17 cellular contexts compared by ENCODE assay signal in genomic region chr3:109994853-109995252, GRCh38.
"Had no signal": no experiment of that assay in that cellular context is flagged by ENCODE, and none has a peak within 500 bp of the region (broad histone marks: within the 10 kb centered on the region; RNA-seq: fewer than 3 reads in every experiment).

No MANE protein-coding gene starts in this region.

- H3K27me3 Mint-ChIP-seq: naive thymus-derived CD4-positive, alpha-beta T cell; type B pancreatic cell had no signal

- H3K4me1 ChIP-seq: foreskin keratinocyte, heart left ventricle, uterus had no signal

- H3K27ac Mint-ChIP-seq: naive thymus-derived CD4-positive, alpha-beta T cell; type B pancreatic cell had no signal

- H3K4me3 ChIP-seq: heart left ventricle, lung, uterus had no signal

- DNase-seq: effector memory CD4-positive, alpha-beta T cell; erythroblast; heart left ventricle; hippocampal formation; left colon; left ventricle myocardium superior; naive thymus-derived CD4-positive, alpha-beta T cell; posterior cingulate gyrus; right cardiac atrium; small intestine; stimulated activated CD4-positive, alpha-beta T cell treated with anti-CD3 and anti-CD28 coated beads, Interleukin-12 subunit alpha, Interleukin-12 subunit beta, amount 100 ng/mL, for 4 hours; stimulated activated naive CD4-positive, alpha-beta T cell; uterus had no signal

- H3K9me3 ChIP-seq: neutrophil, uterus had no signal

- H3K36me3 Mint-ChIP-seq: naive thymus-derived CD4-positive, alpha-beta T cell; type B pancreatic cell had no signal

- H3K4me3 Mint-ChIP-seq: naive thymus-derived CD4-positive, alpha-beta T cell; type B pancreatic cell had no signal

- H3K27ac ChIP-seq: foreskin keratinocyte, heart left ventricle, neutrophil, uterus had no signal

- H3K9me3 Mint-ChIP-seq: type B pancreatic cell had no signal

- H3K36me3 ChIP-seq: heart left ventricle, neutrophil, uterus had no signal

- FAIRE-seq: small intestine had no signal

- ATAC-seq: foreskin keratinocyte; heart left ventricle; left colon; left ventricle myocardium superior; naive thymus-derived CD4-positive, alpha-beta T cell; right cardiac atrium had no signal

- H3K27me3 ChIP-seq: foreskin keratinocyte, heart left ventricle, neutrophil, uterus had no signal
